ENCODE assay signal across 12 cellular contexts in the genomic region with DNA sequence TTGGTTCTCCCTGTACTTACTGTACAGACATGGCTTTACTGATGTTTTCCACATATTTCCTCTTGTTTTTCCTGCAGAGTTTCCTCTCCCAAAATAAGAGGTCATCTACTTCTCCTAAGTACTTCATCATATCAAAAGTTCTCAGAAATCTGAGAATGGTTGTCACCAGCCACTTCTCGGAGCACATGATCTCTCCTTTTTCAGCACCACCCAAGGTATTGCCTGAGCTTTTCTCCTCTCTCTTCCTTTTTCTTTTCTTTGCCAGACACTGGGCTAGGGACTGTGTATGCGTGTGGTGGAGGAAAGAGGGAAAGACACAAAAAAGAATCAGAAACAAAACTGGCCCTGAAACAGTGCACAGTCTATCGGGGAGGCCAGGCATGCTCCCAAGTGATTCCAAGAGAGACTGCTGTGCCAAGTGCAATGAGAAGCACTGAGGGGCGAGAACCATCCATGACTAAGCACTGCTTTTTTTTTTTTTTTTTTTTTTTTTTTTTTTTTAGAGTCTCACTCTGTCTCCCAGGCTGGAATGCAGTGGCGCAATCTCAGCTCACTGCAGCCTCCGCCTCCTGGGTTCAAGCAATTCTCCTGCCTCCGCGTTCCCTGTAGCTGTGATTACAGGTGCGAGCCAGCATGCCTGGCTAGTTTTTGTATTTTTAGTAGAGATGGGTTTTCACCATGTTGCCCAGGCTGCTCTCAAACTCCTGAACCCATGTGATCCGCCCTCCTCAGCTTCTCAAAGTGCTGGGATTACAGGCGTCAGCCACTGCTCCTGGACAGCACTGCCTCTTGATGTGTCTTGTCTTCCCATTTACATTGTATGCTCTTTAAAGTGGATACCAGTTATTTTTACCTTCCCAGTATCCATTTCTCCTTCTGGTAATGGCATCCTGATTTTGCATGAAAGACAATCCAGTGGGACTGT.
DNase-seq lines count a peak whose midpoint lies in the region; ATAC-seq and TF ChIP-seq lines count a peak whose summit lies in the region.
"Had no signal": no experiment of that assay in that cellular context is flagged by ENCODE, and none has a peak within 500 bp of the region (broad histone marks: within the 10 kb centered on the region; RNA-seq: fewer than 3 reads in every experiment).

No MANE protein-coding gene starts in this region.

- H3K36me3 ChIP-seq in adipocyte (ENCODE audit: control insufficient read depth, insufficient read depth, low read length, severe bottlenecking) (no peaks in the 10 kb centered on the region), cardiac muscle cell (peaks cover 8% of the 10 kb centered on the region), SJCRH30 (no peaks in the 10 kb centered on the region)

- ATAC-seq in HG02840 (IDR thresholded peaks at IDR 0.05; ENCODE audit: low FRiP score, unreplicated experiment): no peak
- ATAC-seq: activated CD8-positive, alpha-beta T cell treated with anti-CD3 and anti-CD28 coated beads for 36 hours; body of pancreas had no signal

- H3K4me3 ChIP-seq in adipocyte (ENCODE audit: low read length) (peak overlapping the region; percentile 50), cardiac muscle cell (no peak overlapping the region), SJCRH30 (no peak overlapping the region)
- H3K4me3 ChIP-seq: body of pancreas, SK-N-MC had no signal

- H3K9ac ChIP-seq in adipocyte (ENCODE audit: low read length): peak overlapping the region; percentile 64

- TF ChIP-seq CTCF in cardiac muscle cell (IDR thresholded peaks at IDR 0.05; ENCODE audit: low read depth, low read length): no peak

- DNase-seq in ELF-1 (ENCODE audit: low read depth, low spot score) (peak; percentile 7), adipocyte (ENCODE audit: low read depth) (peak; percentile 71), cardiac muscle cell (ENCODE audit: low read depth in 1 of 2, low spot score in 1 of 2) (peak; percentile 3 to 90), renal cortical epithelial cell (ENCODE audit: low read depth) (peak; percentile 82), NCI-H2029 treated with DMSO at 0.1 percent for 48 hours (lab: John Stamatoyannopoulos, UW) (no peak), SJCRH30 (no peak)
- DNase-seq in stimulated activated CD4-positive, alpha-beta T cell treated with anti-CD3 and anti-CD28 coated beads, Interleukin-1b, Interleukin-23, amount 100 ng/mL, for 48 hours: no peak
- DNase-seq: activated CD8-positive, alpha-beta T cell treated with anti-CD3 and anti-CD28 coated beads for 36 hours; DMS 273 treated with DMSO at 0.1 percent for 48 hours had no signal

- H3K4me1 ChIP-seq in adipocyte (ENCODE audit: control insufficient read depth, insufficient read depth, low read length) (peaks cover 21% of the 10 kb centered on the region), cardiac muscle cell (ENCODE audit: low read depth) (peaks cover 3% of the 10 kb centered on the region), SJCRH30 (no peaks in the 10 kb centered on the region)
- H3K4me1 ChIP-seq: body of pancreas had no signal

- no peaks in the 10 kb centered on the region for H3K27me3 ChIP-seq in adipocyte (replicated peaks; ENCODE audit: control insufficient read depth, insufficient read depth, low read length)
- no peaks in the 10 kb centered on the region for H3K27me3 ChIP-seq in cardiac muscle cell
- no peaks in the 10 kb centered on the region for H3K27me3 ChIP-seq in SJCRH30
- H3K27me3 ChIP-seq: body of pancreas had no signal

- H3K9me3 ChIP-seq in adipocyte (ENCODE audit: control insufficient read depth, low read length) (no peaks in the 10 kb centered on the region), cardiac muscle cell (ENCODE audit: low read depth) (no peaks in the 10 kb centered on the region), SJCRH30 (replicated peaks) (no peaks in the 10 kb centered on the region)
- H3K9me3 ChIP-seq: body of pancreas had no signal

- no peak overlapping the region for H3K27ac ChIP-seq in cardiac muscle cell
- no peak overlapping the region for H3K27ac ChIP-seq in SJCRH30
- H3K27ac ChIP-seq: body of pancreas, SK-N-MC had no signal

Comparison
In these comparisons a context has a peak if more than half of its experiments do, and no peak if none do; other contexts are left out.
1. DNase-seq: peak in ELF-1 (single experiment), adipocyte (single experiment), cardiac muscle cell (2 of 2) and renal cortical epithelial cell (single experiment); none in NCI-H2029 treated with DMSO at 0.1 percent for 48 hours (single experiment), SJCRH30 (0 of 2) and stimulated activated CD4-positive, alpha-beta T cell treated with anti-CD3 and anti-CD28 coated beads, Interleukin-1b, Interleukin-23, amount 100 ng/mL, for 48 hours (single experiment).